ENCODE assay signal across 8 cellular contexts in genomic region chr1:32817159-32817814, GRCh38. TPM values are rescaled to one million over a fixed set of nuclear protein-coding genes. Genes with fewer than 3 reads are reported as not detected.
DNase-seq lines count a peak whose midpoint lies in the region; ATAC-seq and TF ChIP-seq lines count a peak whose summit lies in the region.

Gene S100PBP (plus strand): TSS chr1:32817653. CDS start chr1:32826100, 8,447 bp downstream.
Gene YARS1 (minus strand): TSS chr1:32817358. CDS start chr1:32817244, 114 bp downstream.

- no peak for TF ChIP-seq CTCF in epithelial cell of esophagus (IDR thresholded peaks at IDR 0.05; ENCODE audit: insufficient read depth, low read depth, low read length, missing control alignments)
- peak; percentile 5 for TF ChIP-seq CTCF in mucosa of descending colon (IDR thresholded peaks at IDR 0.05)

- H3K36me3 ChIP-seq in mucosa of descending colon (ENCODE audit: low read depth): no peaks in the 10 kb centered on the region

- H3K27ac Mint-ChIP-seq in IgD-negative memory B cell: peak within 1 kb of the TSS; percentile 67 to 96 (median 93)

- H3K4me1 Mint-ChIP-seq in IgD-negative memory B cell: peaks cover 29 to 38% (median 37%) of the 10 kb centered on the region in 3 donors

- H3K9me3 ChIP-seq in mucosa of descending colon: no peaks in the 10 kb centered on the region

- ATAC-seq in GM21529 (IDR thresholded peaks at IDR 0.05; ENCODE audit: unreplicated experiment) (peak; percentile 84), mucosa of descending colon (peak; percentile 96)

- peaks cover 2% of the 10 kb centered on the region for H3K27me3 Mint-ChIP-seq in IgD-negative memory B cell

- intact Hi-C loops in mucosa of descending colon (cut with DNase I, micrococcal nuclease): no loop called here

- H3K4me1 ChIP-seq in mucosa of descending colon (ENCODE audit: low read depth): peaks cover 25% of the 10 kb centered on the region

- peak; percentile 96 for DNase-seq in DMS 273 treated with DMSO at 0.1 percent for 48 hours (lab: John Stamatoyannopoulos, UW)
- peak; percentile 85 for DNase-seq in OCI-M2 (lab: John Stamatoyannopoulos, UW; ENCODE audit: unreplicated experiment)
- peak; percentile 100 for DNase-seq in activated T-cell treated with anti-CD3 and anti-CD28 coated beads for 4 hours
- DNase-seq in epithelial cell of esophagus (ENCODE audit: low read depth): peak; percentile 99
- peak; percentile 100 for DNase-seq in mucosa of descending colon
- DNase-seq in stimulated activated CD8-positive, alpha-beta memory T cell treated with anti-CD3 and anti-CD28 coated beads, Interleukin-4, amount 100 ng/mL, for 24 hours (ENCODE audit: low read depth): peak; percentile 100

- H3K4me3 ChIP-seq in epithelial cell of esophagus (ENCODE audit: low read length) (peak within 1 kb of the TSS; percentile 92), mucosa of descending colon (peak within 1 kb of the TSS; percentile 91)

- H3K9me3 Mint-ChIP-seq in IgD-negative memory B cell: no peaks in the 10 kb centered on the region

- peak within 1 kb of the TSS; percentile 82 to 99 (median 96) for H3K4me3 Mint-ChIP-seq in IgD-negative memory B cell

- H3K36me3 Mint-ChIP-seq in IgD-negative memory B cell: peaks cover 4% of the 10 kb centered on the region

RNA-seq across cellular contexts. Expression of gene S100PBP, which starts in this region (rescaled TPM):
- 10.7 TPM for polyA plus RNA-seq in IgD-negative memory B cell
- 10 to 100 TPM; 23.7 to 38.8 (median 31.0) TPM for total RNA-seq in mucosa of descending colon

RNA-seq across cellular contexts. Expression of gene YARS1, which starts in this region (rescaled TPM):
- polyA plus RNA-seq in IgD-negative memory B cell: 41.8 TPM
- total RNA-seq in mucosa of descending colon: 10 to 100 TPM; 47.0 to 66.7 (median 54.8) TPM

Comparison
In these comparisons a context has a peak if more than half of its experiments do, and no peak if none do; other contexts are left out.
1. Peak in every context shown above with its lines: DNase-seq, ATAC-seq and H3K4me3 ChIP-seq.